In the genomic region with DNA sequence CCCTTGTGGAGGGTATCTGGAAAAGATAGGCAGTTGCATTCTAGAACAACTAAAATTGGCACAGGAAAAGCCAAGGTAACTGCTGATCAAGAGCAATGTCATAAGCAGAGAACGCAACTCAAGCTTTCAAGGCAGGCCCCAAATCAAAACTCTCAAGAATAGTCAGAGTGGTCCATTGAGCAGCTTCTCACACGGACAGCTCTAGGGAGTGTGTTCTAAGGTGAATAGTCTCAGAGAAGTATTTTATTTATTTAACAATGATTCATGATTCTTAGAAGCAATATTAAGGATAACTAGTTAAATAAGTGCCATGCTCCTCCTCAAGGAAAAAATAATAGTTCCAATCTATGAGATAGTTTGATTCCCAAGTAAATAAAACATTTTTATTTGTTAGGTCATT, we compare ENCODE assay signal across 19 cellular contexts.
DNase-seq lines count a peak whose midpoint lies in the region; ATAC-seq, FAIRE-seq and TF ChIP-seq lines count a peak whose summit lies in the region.
"Had no signal": no experiment of that assay in that cellular context is flagged by ENCODE, and none has a peak within 500 bp of the region (broad histone marks: within the 10 kb centered on the region; RNA-seq: fewer than 3 reads in every experiment).

No MANE protein-coding gene starts in this region.

- H3K9me3 ChIP-seq in A549 (peaks cover 18% of the 10 kb centered on the region; the same call in 1 of the 3 replicates), left lung (peaks cover 0 to 37% of the 10 kb centered on the region in 2 donors)
- H3K9me3 ChIP-seq: BE2C had no signal

- no peak for TF ChIP-seq CTCF in A549 (IDR thresholded peaks at IDR 0.05)
- TF ChIP-seq CTCF in bronchial epithelial cell (IDR thresholded peaks at IDR 0.05; ENCODE audit: insufficient read depth, low read length, severe bottlenecking): no peak
- no peak for TF ChIP-seq CTCF in left lung (IDR thresholded peaks at IDR 0.05)

- FAIRE-seq in A549 (lab: Jason Lieb, UNC) (no peak), bronchial epithelial cell (lab: Jason Lieb, UNC) (no peak)
- FAIRE-seq: G401.6, GM12891, GM19239 had no signal

- intact Hi-C loops in left lung (cut with DNase I): no loop called here

- ATAC-seq in A549 (peak in 1 of 2 experiments; percentile 33; a peak in 2 of 6 replicates), left lung (peak; percentile 56), HG02840 (IDR thresholded peaks at IDR 0.05; ENCODE audit: low FRiP score, unreplicated experiment) (no peak), HG02938 (IDR thresholded peaks at IDR 0.05; ENCODE audit: unreplicated experiment) (no peak)

- TF ChIP-seq EP300 in A549 (IDR thresholded peaks at IDR 0.05): no peak

- H3K36me3 ChIP-seq in bronchial epithelial cell (ENCODE audit: control insufficient read depth, insufficient read depth, low read length): no peaks in the 10 kb centered on the region
- H3K36me3 ChIP-seq in left lung: no peaks in the 10 kb centered on the region
- H3K36me3 ChIP-seq: BE2C, BLaER1 had no signal

- 38% methylated on average over 2 of the region's 2 CpGs for WGBS in A549 (ENCODE audit: missing lambda C conversion rate)

- no peak for TF ChIP-seq RAD21 in A549 (conservative IDR thresholded peaks at IDR 0.05 in 1 of 2, IDR thresholded peaks at IDR 0.05 in 1 of 2)

- POLR2A ChIA-PET in A549 (lab: Yijun Ruan, JAX): no interaction called here

- H3K27me3 ChIP-seq in bronchial epithelial cell (ENCODE audit: control insufficient read depth, insufficient read depth, low read length) (no peaks in the 10 kb centered on the region), left lung (no peaks in the 10 kb centered on the region)
- H3K27me3 ChIP-seq: BE2C, BLaER1 had no signal

- H3K4me2 ChIP-seq in A549: peak overlapping the region; percentile 44
- H3K4me2 ChIP-seq: BLaER1 had no signal

- H3K4me3 ChIP-seq in A549 (no peak overlapping the region), bronchial epithelial cell (ENCODE audit: low read depth, low read length) (no peak overlapping the region), left lung (no peak overlapping the region)
- H3K4me3 ChIP-seq: BLaER1 had no signal

- CTCF ChIA-PET in A549 (lab: Yijun Ruan, JAX): interaction anchor here (1.2 to 3.6 kb wide), 3 partner anchors 14 to 39 kb away, joined by 3 to 12 read pairs (median 5); no protein-coding TSS in a partner anchor

- DNase-seq in A549 (ENCODE audit: low read depth in 1 of 2, low spot score in 1 of 2): no peak
- peak; percentile 22 for DNase-seq in bronchial epithelial cell (ENCODE audit: low read depth)
- DNase-seq in left lung: no peak
- DNase-seq in DMS 273 treated with DMSO at 0.1 percent for 48 hours (lab: John Stamatoyannopoulos, UW): no peak
- DNase-seq: ACHN; BE2C; C1 segment of cervical spinal cord; CD4-positive, alpha-beta memory T cell; CD4-positive, CD25-positive, alpha-beta regulatory T cell; CD8-positive, alpha-beta memory T cell; COR-L47; DMS79 treated with DMSO at 0.1 percent for 48 hours; GF-D8 had no signal

- H3K4me1 ChIP-seq in A549 (peaks cover 12% of the 10 kb centered on the region), left lung (no peaks in the 10 kb centered on the region)
- H3K4me1 ChIP-seq: BE2C, BLaER1 had no signal

- H3K27ac ChIP-seq in A549 (no peak overlapping the region), left lung (no peak overlapping the region)
- H3K27ac ChIP-seq: BLaER1 had no signal

- TF ChIP-seq POLR2A in A549 (IDR thresholded peaks at IDR 0.05; ENCODE audit: low read length): no peak

TF ChIP-seq in A549, 52 proteins besides CTCF, POLR2A, EP300 and RAD21:
- TF ChIP-seq FOSB (CRISPR knock-in tag; IDR thresholded peaks at IDR 0.05) (no peak), HOXB13 (CRISPR knock-in tag; IDR thresholded peaks at IDR 0.05; ENCODE audit: low read depth) (no peak), HEYL (CRISPR knock-in tag; IDR thresholded peaks at IDR 0.05) (no peak), HDAC2 (IDR thresholded peaks at IDR 0.05) (no peak), POLR2AphosphoS2 (conservative IDR thresholded peaks at IDR 0.05; ENCODE audit: low read length) (no peak), CBX2 (IDR thresholded peaks at IDR 0.05; ENCODE audit: borderline replicate concordance, low read depth) (no peak), GATA3 (IDR thresholded peaks at IDR 0.05; ENCODE audit: borderline replicate concordance) (no peak), KDM5A (IDR thresholded peaks at IDR 0.05) (no peak), RCOR1 (IDR thresholded peaks at IDR 0.05; ENCODE audit: low read depth, low read length) (no peak), TP53 (CRISPR knock-in tag; IDR thresholded peaks at IDR 0.05) (no peak), CHD4 (IDR thresholded peaks at IDR 0.05; ENCODE audit: borderline replicate concordance) (no peak), ZSCAN20 (CRISPR knock-in tag; IDR thresholded peaks at IDR 0.05) (no peak), EHMT2 (IDR thresholded peaks at IDR 0.05; ENCODE audit: low read depth) (no peak), ESRRA (IDR thresholded peaks at IDR 0.05; ENCODE audit: borderline replicate concordance, low read length) (no peak), NR3C1 (IDR thresholded peaks at IDR 0.05) (no peak), NPAS2 (CRISPR knock-in tag; IDR thresholded peaks at IDR 0.05; ENCODE audit: borderline replicate concordance) (no peak), JUN (IDR thresholded peaks at IDR 0.05) (no peak)
- TF ChIP-seq, protein P1, sequence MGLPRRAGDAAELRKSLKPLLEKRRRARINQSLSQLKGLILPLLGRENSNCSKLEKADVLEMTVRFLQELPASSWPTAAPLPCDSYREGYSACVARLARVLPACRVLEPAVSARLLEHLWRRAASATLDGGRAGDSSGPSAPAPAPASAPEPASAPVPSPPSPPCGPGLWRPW (IDR thresholded peaks at IDR 0.05): no peak
- TF ChIP-seq, protein P2, sequence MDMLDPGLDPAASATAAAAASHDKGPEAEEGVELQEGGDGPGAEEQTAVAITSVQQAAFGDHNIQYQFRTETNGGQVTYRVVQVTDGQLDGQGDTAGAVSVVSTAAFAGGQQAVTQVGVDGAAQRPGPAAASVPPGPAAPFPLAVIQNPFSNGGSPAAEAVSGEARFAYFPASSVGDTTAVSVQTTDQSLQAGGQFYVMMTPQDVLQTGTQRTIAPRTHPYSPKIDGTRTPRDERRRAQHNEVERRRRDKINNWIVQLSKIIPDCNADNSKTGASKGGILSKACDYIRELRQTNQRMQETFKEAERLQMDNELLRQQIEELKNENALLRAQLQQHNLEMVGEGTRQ (IDR thresholded peaks at IDR 0.05): no peak
